9 cellular contexts compared by ENCODE assay signal in the genomic region with DNA sequence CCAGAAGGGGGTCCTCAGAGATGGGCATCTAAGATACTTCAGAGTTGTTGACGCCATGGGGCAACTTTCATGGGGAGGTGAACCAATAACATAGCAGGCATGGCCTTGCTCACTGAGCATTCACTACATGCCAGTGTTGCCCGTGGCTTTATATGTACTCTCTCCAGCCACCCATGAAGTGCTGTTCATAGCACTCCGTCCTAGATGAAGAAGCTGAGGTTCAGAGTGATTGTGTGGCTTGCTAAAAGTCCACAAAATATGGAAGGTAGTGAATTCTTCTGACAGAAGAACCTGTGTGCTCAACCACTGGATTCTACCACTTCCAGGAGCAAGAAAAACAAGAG. TPM values are rescaled to one million over a fixed set of nuclear protein-coding genes. Genes with fewer than 3 reads are reported as not detected.
A peak's percentile ranks its signal among the peaks of the same experiment; 100 is the strongest.
DNase-seq lines count a peak whose midpoint lies in the region; ATAC-seq lines count a peak whose summit lies in the region.
"Had no signal": no experiment of that assay in that cellular context is flagged by ENCODE, and none has a peak within 500 bp of the region (broad histone marks: within the 10 kb centered on the region; RNA-seq: fewer than 3 reads in every experiment).

No MANE protein-coding gene starts in this region.

- H3K27ac ChIP-seq in esophagus (ENCODE audit: low read depth in 2 of 2, low read length in 1 of 2) (peak overlapping the region; percentile 93 to 96), temporal lobe (ENCODE audit: low read depth, low read length) (peak overlapping the region; percentile 87)

- peak; percentile 9 for ATAC-seq in HG03442 (IDR thresholded peaks at IDR 0.05; ENCODE audit: unreplicated experiment)
- no peak for ATAC-seq in HG03565 (IDR thresholded peaks at IDR 0.05; ENCODE audit: unreplicated experiment)

- POLR2A ChIA-PET in activated CD4-positive, alpha-beta memory T cell treated with anti-CD3 and anti-CD28 coated beads, Interleukin-2, amount 10 ng/mL, durations not matched to agents 7 days and 5 days (lab: Charles Lee) = interaction anchor here (1.0 to 2.3 kb wide), 4 partner anchors 9 to 92 kb away, joined by 3 to 10 read pairs (median 6); a partner anchor contains a TSS
- POLR2A ChIA-PET in activated CD4-positive, alpha-beta memory T cell treated with anti-CD3 and anti-CD28 coated beads for 36 hours (lab: Charles Lee) = interaction anchor here (0.9 to 1.0 kb wide), 3 partner anchors 10 to 42 kb away, joined by 3 to 4 read pairs (median 4); a partner anchor contains a TSS

- H3K27ac Mint-ChIP-seq in activated CD4-positive, alpha-beta memory T cell treated with anti-CD3 and anti-CD28 coated beads, Interleukin-2, amount 10 ng/mL, durations not matched to agents 7 days and 5 days = peak overlapping the region; percentile 74
- no peak overlapping the region for H3K27ac Mint-ChIP-seq in activated CD4-positive, alpha-beta memory T cell treated with anti-CD3 and anti-CD28 coated beads for 36 hours
- H3K27ac Mint-ChIP-seq: activated naive CD8-positive, alpha-beta T cell had no signal

- H3K4me1 Mint-ChIP-seq in activated CD4-positive, alpha-beta memory T cell treated with anti-CD3 and anti-CD28 coated beads, Interleukin-2, amount 10 ng/mL, durations not matched to agents 7 days and 5 days = peaks cover 46% of the 10 kb centered on the region
- peaks cover 18% of the 10 kb centered on the region for H3K4me1 Mint-ChIP-seq in activated CD4-positive, alpha-beta memory T cell treated with anti-CD3 and anti-CD28 coated beads for 36 hours (ENCODE audit: low read depth)

- H3K4me3 Mint-ChIP-seq in activated CD4-positive, alpha-beta memory T cell treated with anti-CD3 and anti-CD28 coated beads, Interleukin-2, amount 10 ng/mL, durations not matched to agents 7 days and 5 days = no peak overlapping the region
- H3K4me3 Mint-ChIP-seq in activated CD4-positive, alpha-beta memory T cell treated with anti-CD3 and anti-CD28 coated beads for 36 hours = no peak overlapping the region
- H3K4me3 Mint-ChIP-seq: activated naive CD8-positive, alpha-beta T cell had no signal

- no peaks in the 10 kb centered on the region for H3K27me3 ChIP-seq in esophagus (ENCODE audit: control insufficient read depth in 1 of 2, insufficient read depth in 2 of 2, low read length in 2 of 2)

- H3K36me3 Mint-ChIP-seq in activated CD4-positive, alpha-beta memory T cell treated with anti-CD3 and anti-CD28 coated beads, Interleukin-2, amount 10 ng/mL, durations not matched to agents 7 days and 5 days (ENCODE audit: low read depth) = peaks cover 9% of the 10 kb centered on the region
- H3K36me3 Mint-ChIP-seq in activated CD4-positive, alpha-beta memory T cell treated with anti-CD3 and anti-CD28 coated beads for 36 hours = no peaks in the 10 kb centered on the region
- H3K36me3 Mint-ChIP-seq: activated naive CD8-positive, alpha-beta T cell had no signal

- H3K4me3 ChIP-seq in esophagus (ENCODE audit: low read depth in 1 of 2, low read length in 2 of 2) = no peak overlapping the region

- no peaks in the 10 kb centered on the region for H3K9me3 Mint-ChIP-seq in activated CD4-positive, alpha-beta memory T cell treated with anti-CD3 and anti-CD28 coated beads, Interleukin-2, amount 10 ng/mL, durations not matched to agents 7 days and 5 days
- H3K9me3 Mint-ChIP-seq in activated CD4-positive, alpha-beta memory T cell treated with anti-CD3 and anti-CD28 coated beads for 36 hours = no peaks in the 10 kb centered on the region

- H3K27me3 Mint-ChIP-seq in activated CD4-positive, alpha-beta memory T cell treated with anti-CD3 and anti-CD28 coated beads, Interleukin-2, amount 10 ng/mL, durations not matched to agents 7 days and 5 days = no peaks in the 10 kb centered on the region
- H3K27me3 Mint-ChIP-seq in activated CD4-positive, alpha-beta memory T cell treated with anti-CD3 and anti-CD28 coated beads for 36 hours = no peaks in the 10 kb centered on the region
- H3K27me3 Mint-ChIP-seq: activated naive CD8-positive, alpha-beta T cell had no signal

- no peak for DNase-seq in activated CD4-positive, alpha-beta memory T cell treated with anti-CD3 and anti-CD28 coated beads, Interleukin-2, amount 10 ng/mL, durations not matched to agents 7 days and 5 days
- no peak for DNase-seq in activated CD4-positive, alpha-beta memory T cell treated with anti-CD3 and anti-CD28 coated beads for 36 hours
- DNase-seq in glomerular visceral epithelial cell (ENCODE audit: extremely low spot score) = no peak
- no peak for DNase-seq in MV-4-11 (lab: John Stamatoyannopoulos, UW)

- WGBS in esophagus, 2 donors = 44 to 47% methylated on average over 3 of the region's 3 CpGs

- no peaks in the 10 kb centered on the region for H3K9me3 ChIP-seq in esophagus (ENCODE audit: control insufficient read depth in 2 of 2, insufficient read depth in 1 of 2, low read depth in 1 of 2, low read length in 1 of 2)

- intact Hi-C loops in activated CD4-positive, alpha-beta memory T cell treated with anti-CD3 and anti-CD28 coated beads for 36 hours (cut with micrococcal nuclease) = no loop called here

- CTCF ChIA-PET in activated CD4-positive, alpha-beta memory T cell treated with anti-CD3 and anti-CD28 coated beads, Interleukin-2, amount 10 ng/mL, durations not matched to agents 7 days and 5 days (lab: Charles Lee) = interaction anchor here (1.0 to 1.5 kb wide), 2 partner anchors 9 to 34 kb away, joined by 3 to 10 read pairs; a partner anchor contains a TSS
- CTCF ChIA-PET in activated CD4-positive, alpha-beta memory T cell treated with anti-CD3 and anti-CD28 coated beads for 36 hours (lab: Charles Lee) = interaction anchor here (1.2 kb wide), 2 partner anchors 10 to 30 kb away, joined by 3 to 4 read pairs; a partner anchor contains a TSS

- H3K4me1 ChIP-seq in esophagus (ENCODE audit: control insufficient read depth in 2 of 2, insufficient read depth in 2 of 2, low read length in 1 of 2) = peaks cover 15 to 28% of the 10 kb centered on the region in 2 donors

- H3K36me3 ChIP-seq in esophagus (ENCODE audit: control insufficient read depth in 2 of 2, insufficient read depth in 2 of 2, low read length in 1 of 2) = peaks cover 0 to 6% of the 10 kb centered on the region in 2 donors

RNA-seq across cellular contexts. Expression of a gene that starts 9.8 kb away (rescaled TPM):
- 10 to 100 TPM; 29.7 to 29.9 TPM for total RNA-seq in activated CD4-positive, alpha-beta memory T cell treated with anti-CD3 and anti-CD28 coated beads, Interleukin-2, amount 10 ng/mL, durations not matched to agents 7 days and 5 days
- 10 to 100 TPM; 13.1 to 16.7 TPM for total RNA-seq in activated CD4-positive, alpha-beta memory T cell treated with anti-CD3 and anti-CD28 coated beads for 36 hours
- 100 to 1,000 TPM in 1 of 2 donors, 10 to 100 TPM in 1; 90.5 to 121 TPM for polyA plus RNA-seq in esophagus
- total RNA-seq in temporal lobe = 35.4 TPM

RNA-seq across cellular contexts. Expression of a gene that starts 42.4 kb away (rescaled TPM):
- total RNA-seq in activated CD4-positive, alpha-beta memory T cell treated with anti-CD3 and anti-CD28 coated beads, Interleukin-2, amount 10 ng/mL, durations not matched to agents 7 days and 5 days = 100 to 1,000 TPM; 118 to 120 TPM
- total RNA-seq in activated CD4-positive, alpha-beta memory T cell treated with anti-CD3 and anti-CD28 coated beads for 36 hours = 100 to 1,000 TPM; 162 to 170 TPM
- 100 to 1,000 TPM in 1 of 2 donors, 10 to 100 TPM in 1; 88.5 to 121 TPM for polyA plus RNA-seq in esophagus
- total RNA-seq in temporal lobe = 3.4 TPM

RNA-seq across cellular contexts. Expression of a gene that starts 42.7 kb away (rescaled TPM):
- total RNA-seq in activated CD4-positive, alpha-beta memory T cell treated with anti-CD3 and anti-CD28 coated beads, Interleukin-2, amount 10 ng/mL, durations not matched to agents 7 days and 5 days = 10 to 100 TPM; 10.3 to 10.5 TPM
- 1 to 10 TPM; 8.0 to 9.2 TPM for total RNA-seq in activated CD4-positive, alpha-beta memory T cell treated with anti-CD3 and anti-CD28 coated beads for 36 hours
- polyA plus RNA-seq in esophagus = 1 to 10 TPM; 2.1 to 2.2 TPM
- 4.4 TPM for total RNA-seq in temporal lobe

RNA-seq across cellular contexts. Expression of a gene that starts 58.0 kb away (rescaled TPM):
- total RNA-seq in activated CD4-positive, alpha-beta memory T cell treated with anti-CD3 and anti-CD28 coated beads, Interleukin-2, amount 10 ng/mL, durations not matched to agents 7 days and 5 days = under 1 TPM; 0.45 to 0.58 TPM
- total RNA-seq in activated CD4-positive, alpha-beta memory T cell treated with anti-CD3 and anti-CD28 coated beads for 36 hours = under 1 TPM; 0.55 to 0.73 TPM
- under 1 TPM; 0.04 to 0.07 TPM for polyA plus RNA-seq in esophagus
- under 0.01 TPM for total RNA-seq in temporal lobe

Comparison
In these comparisons a context has a peak if more than half of its experiments do, and no peak if none do; other contexts are left out.
1. RNA of a gene that starts 42.4 kb away (total RNA-seq): 162 to 170 TPM in activated CD4-positive, alpha-beta memory T cell treated with anti-CD3 and anti-CD28 coated beads for 36 hours and 118 to 120 TPM in activated CD4-positive, alpha-beta memory T cell treated with anti-CD3 and anti-CD28 coated beads, Interleukin-2, amount 10 ng/mL, durations not matched to agents 7 days and 5 days; 3.4 TPM in temporal lobe (single experiment); every median in the first group is over 10 times any median in the second.